In the genomic region with DNA sequence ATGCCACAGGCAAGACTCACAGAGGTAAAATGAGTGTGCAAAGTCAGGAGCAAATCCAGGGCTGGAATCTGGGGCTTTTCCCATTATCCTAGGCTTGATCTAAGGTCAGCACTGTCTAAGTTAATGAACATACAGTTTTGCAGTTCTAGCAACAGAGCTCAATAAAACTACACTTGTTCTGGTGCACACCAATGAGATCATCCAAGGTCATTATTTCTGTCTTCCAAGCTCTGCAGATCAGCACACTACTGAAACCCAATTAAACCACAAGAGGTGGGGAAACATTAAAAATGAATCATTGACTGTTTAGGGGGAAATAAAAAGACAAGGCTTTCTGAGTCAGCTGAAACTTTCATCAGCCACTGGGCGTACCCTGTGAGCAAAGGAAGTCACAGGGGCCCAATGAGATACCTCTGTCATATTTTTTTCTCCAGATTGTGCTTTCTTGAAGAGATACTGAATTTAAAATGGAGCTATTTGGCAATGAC, we compare ENCODE assay signal across 8 cellular contexts.
DNase-seq lines count a peak whose midpoint lies in the region; ATAC-seq and TF ChIP-seq lines count a peak whose summit lies in the region.

No MANE protein-coding gene starts in this region.

- DNase-seq in AG04449 (ENCODE audit: low read depth, low spot score) (peak; percentile 56), SK-MEL-5 (ENCODE audit: low read depth, low spot score) (peak; percentile 47), hepatic stellate cell (ENCODE audit: low spot score) (peak; percentile 17), coronary artery (ENCODE audit: low spot score) (no peak)
- no peak for DNase-seq in activated naive CD4-positive, alpha-beta T cell treated with anti-CD3 and anti-CD28 coated beads, Interleukin-2, amount 50 U/mL, for 16 hours
- no peak for DNase-seq in central memory CD4-positive, alpha-beta T cell

- H3K4me3 ChIP-seq in AG04449 (ENCODE audit: low read depth, low read length) (no peak overlapping the region), coronary artery (no peak overlapping the region)

- TF ChIP-seq CTCF in AG04449 (IDR thresholded peaks at IDR 0.05; ENCODE audit: insufficient read depth, low read length, missing control alignments), result no peak
- TF ChIP-seq CTCF in coronary artery (IDR thresholded peaks at IDR 0.05), result no peak

- CTCF ChIA-PET in AG04449 (lab: Yijun Ruan, JAX), result interaction anchor here (0.8 to 1.5 kb wide), 2 partner anchors 8 to 9 kb away, joined by 3 to 5 read pairs; no protein-coding TSS in a partner anchor

- ATAC-seq in GM18861 (IDR thresholded peaks at IDR 0.05; ENCODE audit: unreplicated experiment), result peak; percentile 55
- ATAC-seq in HG03066 (IDR thresholded peaks at IDR 0.05; ENCODE audit: low read depth, unreplicated experiment), result peak; percentile 26

- no peak overlapping the region for H3K27ac ChIP-seq in coronary artery

- in situ Hi-C loops in SK-MEL-5 (cut with HindIII; ENCODE audit: low pct_unique_long_range_greater_than_20kb, low sequenced_read_pairs), result no loop called here

- POLR2A ChIA-PET in AG04449 (lab: Yijun Ruan, JAX), result interaction anchor here (0.5 to 1.6 kb wide), 3 partner anchors 30 to 274 kb away, joined by 3 to 5 read pairs (median 3); no protein-coding TSS in a partner anchor

Comparison
In these comparisons a context has a peak if more than half of its experiments do, and no peak if none do; other contexts are left out.
1. DNase-seq: peak in AG04449 (single experiment), SK-MEL-5 (single experiment) and hepatic stellate cell (single experiment); none in activated naive CD4-positive, alpha-beta T cell treated with anti-CD3 and anti-CD28 coated beads, Interleukin-2, amount 50 U/mL, for 16 hours (single experiment), central memory CD4-positive, alpha-beta T cell (single experiment) and coronary artery (single experiment).